Comparison of ENCODE assay signal across 14 cellular contexts in the genomic region with DNA sequence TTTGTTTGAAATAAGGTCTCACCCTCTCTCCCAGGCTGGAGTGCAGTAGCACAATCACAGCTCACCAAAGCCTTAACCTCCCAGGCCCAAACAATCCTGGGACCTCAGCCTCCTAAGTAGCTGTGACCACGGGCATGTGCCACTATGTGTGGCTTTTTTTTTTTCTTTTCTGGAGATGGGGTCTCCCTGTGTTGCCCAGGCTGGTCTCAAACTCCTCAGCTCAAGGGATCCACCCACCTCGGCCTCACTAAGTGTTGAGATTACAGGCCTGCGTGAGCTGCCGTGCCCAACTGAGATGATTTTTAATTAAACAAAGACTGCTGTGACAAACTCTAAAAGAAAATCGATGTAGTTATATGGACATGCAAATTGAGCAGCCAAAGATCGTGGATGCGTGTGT.
DNase-seq lines count a peak whose midpoint lies in the region; ATAC-seq and TF ChIP-seq lines count a peak whose summit lies in the region.
"Had no signal": no experiment of that assay in that cellular context is flagged by ENCODE, and none has a peak within 500 bp of the region (broad histone marks: within the 10 kb centered on the region; RNA-seq: fewer than 3 reads in every experiment).

No MANE protein-coding gene starts in this region.

- no peaks in the 10 kb centered on the region for H3K9me2 ChIP-seq in SU-DHL-6 (replicated peaks; ENCODE audit: insufficient read depth, low read length)

- H3K4me1 Mint-ChIP-seq in activated CD8-positive, alpha-beta memory T cell treated with anti-CD3 and anti-CD28 coated beads, Interleukin-2, amount 10 ng/mL, durations not matched to agents 7 days and 5 days, result no peaks in the 10 kb centered on the region
- H3K4me1 Mint-ChIP-seq: CD4-positive, alpha-beta memory T cell had no signal

- H3K9me3 Mint-ChIP-seq in activated CD8-positive, alpha-beta memory T cell treated with anti-CD3 and anti-CD28 coated beads, Interleukin-2, amount 10 ng/mL, durations not matched to agents 7 days and 5 days (ENCODE audit: low read depth), result peaks cover 4% of the 10 kb centered on the region

- no peaks in the 10 kb centered on the region for H3F3A ChIP-seq in SU-DHL-6 (ENCODE audit: insufficient read depth)

- CTCF ChIA-PET in HEK293 (lab: Yijun Ruan, JAX) (no interaction called here), mammary epithelial cell (lab: Charles Lee; ENCODE audit: low non-redundant PET) (no interaction called here)
- CTCF ChIA-PET in activated CD8-positive, alpha-beta memory T cell treated with anti-CD3 and anti-CD28 coated beads, Interleukin-2, amount 10 ng/mL, durations not matched to agents 7 days and 5 days (lab: Charles Lee), result no interaction called here

- no peaks in the 10 kb centered on the region for H3K36me3 Mint-ChIP-seq in activated CD8-positive, alpha-beta memory T cell treated with anti-CD3 and anti-CD28 coated beads, Interleukin-2, amount 10 ng/mL, durations not matched to agents 7 days and 5 days
- H3K36me3 Mint-ChIP-seq: CD4-positive, alpha-beta memory T cell had no signal

- ATAC-seq in activated CD8-positive, alpha-beta memory T cell treated with anti-CD3 and anti-CD28 coated beads, Interleukin-2, amount 10 ng/mL, durations not matched to agents 7 days and 5 days, result no peak
- ATAC-seq in GM21717 (IDR thresholded peaks at IDR 0.05; ENCODE audit: unreplicated experiment), result no peak
- ATAC-seq: A549 had no signal

- no peak overlapping the region for H3K4me3 ChIP-seq in HEK293 (ENCODE audit: low read depth, low read length)
- H3K4me3 ChIP-seq in SU-DHL-6 (ENCODE audit: insufficient read depth, low read length, poor library complexity, severe bottlenecking), result no peak overlapping the region
- no peak overlapping the region for H3K4me3 ChIP-seq in mammary epithelial cell (replicated peaks in 1 of 3; ENCODE audit: insufficient read depth in 1 of 3, low read depth in 2 of 3, low read length in 3 of 3)
- H3K4me3 ChIP-seq: A549 had no signal

- H3K36me3 ChIP-seq in HEK293 (ENCODE audit: control insufficient read depth in 2 of 2, insufficient read depth in 1 of 2, low read length in 2 of 2), result no peaks in the 10 kb centered on the region
- no peaks in the 10 kb centered on the region for H3K36me3 ChIP-seq in SU-DHL-6 (ENCODE audit: low read length)
- no peaks in the 10 kb centered on the region for H3K36me3 ChIP-seq in mammary epithelial cell (ENCODE audit: insufficient read depth, low read length)
- H3K36me3 ChIP-seq: BE2C had no signal

- no peaks in the 10 kb centered on the region for H4K20me1 ChIP-seq in SU-DHL-6 (ENCODE audit: low read depth, low read length)
- no peaks in the 10 kb centered on the region for H4K20me1 ChIP-seq in mammary epithelial cell (ENCODE audit: insufficient read depth, low read length)

- peak; percentile 36 for DNase-seq in NCI-H345 (lab: John Stamatoyannopoulos, UW)
- no peak for DNase-seq in iPS-NIHi7 (ENCODE audit: extremely low spot score)
- DNase-seq in mammary epithelial cell, result no peak
- DNase-seq in activated CD8-positive, alpha-beta memory T cell treated with anti-CD3 and anti-CD28 coated beads, Interleukin-2, amount 10 ng/mL, durations not matched to agents 7 days and 5 days, result no peak
- DNase-seq: BE2C; CD4-positive, alpha-beta memory T cell; DMS79 treated with DMSO at 0.1 percent for 48 hours; EL; HCEC 1CT had no signal

- no peak for TF ChIP-seq CTCF in HEK293 (tag by site-specific recombination; IDR thresholded peaks at IDR 0.05)
- no peak for TF ChIP-seq CTCF in SU-DHL-6 (IDR thresholded peaks at IDR 0.05; ENCODE audit: insufficient read depth, low read length, poor library complexity, severe bottlenecking)
- no peak for TF ChIP-seq CTCF in mammary epithelial cell (conservative IDR thresholded peaks at IDR 0.05 in 1 of 2, IDR thresholded peaks at IDR 0.05 in 1 of 2; ENCODE audit: extremely low read depth in 1 of 2, insufficient read depth in 1 of 2, low read depth in 1 of 2, low read length in 2 of 2)

- no TSS peak for BruUV-seq in mammary epithelial cell (replicated peaks; lab: Mats Ljungman, UMichigan)

- no peaks in the 10 kb centered on the region for H3K79me2 ChIP-seq in SU-DHL-6 (ENCODE audit: insufficient read depth, low read length)
- no peaks in the 10 kb centered on the region for H3K79me2 ChIP-seq in mammary epithelial cell (ENCODE audit: insufficient read depth, low read length)

- peaks cover 6% of the 10 kb centered on the region; the same call in 1 of the 2 replicates for H3K4me1 ChIP-seq in HEK293 (ENCODE audit: control insufficient read depth, insufficient read depth, low read length)
- H3K4me1 ChIP-seq in mammary epithelial cell (ENCODE audit: insufficient read depth, low read length), result no peaks in the 10 kb centered on the region
- H3K4me1 ChIP-seq: A549, BE2C had no signal

- POLR2A ChIA-PET in HEK293 (lab: Yijun Ruan, JAX), result no interaction called here

- H3K4me2 ChIP-seq in SU-DHL-6 (ENCODE audit: low read depth, low read length, poor library complexity, severe bottlenecking) (no peak overlapping the region), mammary epithelial cell (ENCODE audit: insufficient read depth, low read depth, low read length) (no peak overlapping the region)
- H3K4me2 ChIP-seq: A549 had no signal

- no peak overlapping the region for H3K27ac Mint-ChIP-seq in activated CD8-positive, alpha-beta memory T cell treated with anti-CD3 and anti-CD28 coated beads, Interleukin-2, amount 10 ng/mL, durations not matched to agents 7 days and 5 days
- H3K27ac Mint-ChIP-seq: CD4-positive, alpha-beta memory T cell had no signal

- intact Hi-C loops in mammary epithelial cell (cut with micrococcal nuclease), result no loop called here

- dilution Hi-C loops in mammary epithelial cell (cut with HindIII; ENCODE audit: low sequenced_read_pairs), result no loop called here

- H3K27me3 ChIP-seq in SU-DHL-6 (ENCODE audit: low read length), result no peaks in the 10 kb centered on the region
- H3K27me3 ChIP-seq in mammary epithelial cell (ENCODE audit: insufficient read depth, low read length), result no peaks in the 10 kb centered on the region
- H3K27me3 ChIP-seq: BE2C had no signal

- in situ Hi-C loops in mammary epithelial cell (cut with MboI; ENCODE audit: low sequenced_read_pairs in 2 of 2), result no loop called here

- H3K4me3 Mint-ChIP-seq in activated CD8-positive, alpha-beta memory T cell treated with anti-CD3 and anti-CD28 coated beads, Interleukin-2, amount 10 ng/mL, durations not matched to agents 7 days and 5 days, result no peak overlapping the region
- H3K4me3 Mint-ChIP-seq: CD4-positive, alpha-beta memory T cell had no signal

- WGBS in mammary epithelial cell (ENCODE audit: low coverage, missing lambda C conversion rate), result 92% methylated on average over 7 of the region's 7 CpGs

- H3K9me3 ChIP-seq in HEK293 (ENCODE audit: control insufficient read depth, insufficient read depth, low read depth, low read length) (no peaks in the 10 kb centered on the region), SU-DHL-6 (ENCODE audit: insufficient read depth, low read length) (no peaks in the 10 kb centered on the region), mammary epithelial cell (replicated peaks; ENCODE audit: insufficient read depth, low read length) (no peaks in the 10 kb centered on the region)
- H3K9me3 ChIP-seq: A549, BE2C had no signal

- H3K9ac ChIP-seq in SU-DHL-6 (ENCODE audit: low read length) (no peak overlapping the region), mammary epithelial cell (ENCODE audit: insufficient read depth, low read length) (no peak overlapping the region)

- H2AFZ ChIP-seq in SU-DHL-6 (ENCODE audit: low read depth, low read length, severe bottlenecking), result peak overlapping the region; percentile 31
- no peak overlapping the region for H2AFZ ChIP-seq in mammary epithelial cell (ENCODE audit: low read depth, low read length)

- H3K27me3 Mint-ChIP-seq in activated CD8-positive, alpha-beta memory T cell treated with anti-CD3 and anti-CD28 coated beads, Interleukin-2, amount 10 ng/mL, durations not matched to agents 7 days and 5 days, result no peaks in the 10 kb centered on the region
- H3K27me3 Mint-ChIP-seq: CD4-positive, alpha-beta memory T cell had no signal

- H3K27ac ChIP-seq in HEK293 (ENCODE audit: extremely low read depth, low read depth, low read length), result peak overlapping the region; percentile 43; the same call in 1 of the 2 replicates
- no peak overlapping the region for H3K27ac ChIP-seq in SU-DHL-6 (ENCODE audit: low read depth, low read length)
- no peak overlapping the region for H3K27ac ChIP-seq in mammary epithelial cell (ENCODE audit: insufficient read depth, low read depth, low read length)
- H3K27ac ChIP-seq: A549, C4-2B had no signal

TF ChIP-seq in HEK293, 187 proteins besides CTCF, POLR2A, EP300 and RAD21:
- no peak for TF ChIP-seq SP7 (tag by site-specific recombination; IDR thresholded peaks at IDR 0.05)
- 0 out of 2 replicates have a peak, but pooled peaks have one; percentile 21 for TF ChIP-seq ZNF324 (tag by site-specific recombination; IDR thresholded peaks at IDR 0.05)
- 0 out of 2 replicates have a peak, but pooled peaks have one; percentile 47 for TF ChIP-seq ZNF449 (tag by site-specific recombination; IDR thresholded peaks at IDR 0.05)
- no peak for TF ChIP-seq ZNF354C (tag by site-specific recombination; IDR thresholded peaks at IDR 0.05; ENCODE audit: borderline replicate concordance, low read depth)
- TF ChIP-seq ZNF121 (tag by site-specific recombination; IDR thresholded peaks at IDR 0.05), result peak; percentile 97
- peak; percentile 41; the same call in 1 of the 2 replicates for TF ChIP-seq OSR2 (tag by site-specific recombination; IDR thresholded peaks at IDR 0.05)
